ENCODE assay signal across 11 cellular contexts in genomic region chr1:153680120-153680403, GRCh38. TPM values are rescaled to one million over a fixed set of nuclear protein-coding genes. Genes with fewer than 3 reads are reported as not detected.
DNase-seq lines count a peak whose midpoint lies in the region; ATAC-seq and TF ChIP-seq lines count a peak whose summit lies in the region.
"Had no signal": no experiment of that assay in that cellular context is flagged by ENCODE, and none has a peak within 500 bp of the region (broad histone marks: within the 10 kb centered on the region; RNA-seq: fewer than 3 reads in every experiment).

No MANE protein-coding gene starts in this region.

- peaks cover 18 to 22% of the 10 kb centered on the region in 2 donors for H3K4me1 ChIP-seq in thyroid gland

- peak overlapping the region in 2 of 3 donors; percentile 56 to 61 for H3K27ac ChIP-seq in thyroid gland

- ATAC-seq in activated CD8-positive, alpha-beta T cell treated with anti-CD3 and anti-CD28 coated beads, Interleukin-2, amount 10 ng/mL, durations not matched to agents 7 days and 5 days, result no peak
- no peak for ATAC-seq in activated CD8-positive, alpha-beta T cell treated with anti-CD3 and anti-CD28 coated beads for 36 hours
- ATAC-seq in memory B cell (ENCODE audit: low read depth) (no peak), HG03521 (IDR thresholded peaks at IDR 0.05; ENCODE audit: unreplicated experiment) (no peak)

- WGBS in thyroid gland, 2 donors, result 24 to 31% methylated on average over 10 of the region's 10 CpGs

- peak overlapping the region; percentile 60 for H3K4me3 Mint-ChIP-seq in activated CD8-positive, alpha-beta T cell treated with anti-CD3 and anti-CD28 coated beads, Interleukin-2, amount 10 ng/mL, durations not matched to agents 7 days and 5 days
- H3K4me3 Mint-ChIP-seq in activated CD8-positive, alpha-beta T cell treated with anti-CD3 and anti-CD28 coated beads for 36 hours, result no peak overlapping the region
- H3K4me3 Mint-ChIP-seq in brain (peak overlapping the region; percentile 77 to 91 (median 81)), memory B cell (peak overlapping the region; percentile 82)

- intact Hi-C loops in activated CD8-positive, alpha-beta T cell treated with anti-CD3 and anti-CD28 coated beads for 36 hours (cut with micrococcal nuclease), result no loop called here
- intact Hi-C loops in thyroid gland (cut with DNase I), result no loop called here

- CTCF ChIA-PET in activated CD8-positive, alpha-beta T cell treated with anti-CD3 and anti-CD28 coated beads, Interleukin-2, amount 10 ng/mL, durations not matched to agents 7 days and 5 days (lab: Charles Lee), result interaction anchor here (1.1 to 1.5 kb wide), 3 partner anchors 48 to 307 kb away, joined by 3 to 8 read pairs (median 4); partner anchors contain the start of gene INTS3
- CTCF ChIA-PET in activated CD8-positive, alpha-beta T cell treated with anti-CD3 and anti-CD28 coated beads for 36 hours (lab: Charles Lee), result interaction anchor here (0.8 to 5.2 kb wide), 4 partner anchors 12 to 70 kb away, joined by 3 to 40 read pairs (median 3); no protein-coding TSS in a partner anchor

- no peaks in the 10 kb centered on the region for H3K27me3 ChIP-seq in thyroid gland

- H3K36me3 Mint-ChIP-seq in activated CD8-positive, alpha-beta T cell treated with anti-CD3 and anti-CD28 coated beads, Interleukin-2, amount 10 ng/mL, durations not matched to agents 7 days and 5 days (ENCODE audit: low read depth), result no peaks in the 10 kb centered on the region
- H3K36me3 Mint-ChIP-seq in activated CD8-positive, alpha-beta T cell treated with anti-CD3 and anti-CD28 coated beads for 36 hours (ENCODE audit: low read depth), result no peaks in the 10 kb centered on the region
- H3K36me3 Mint-ChIP-seq in brain, result no peaks in the 10 kb centered on the region
- no peaks in the 10 kb centered on the region for H3K36me3 Mint-ChIP-seq in memory B cell

- no peak for TF ChIP-seq CTCF in activated CD8-positive, alpha-beta T cell treated with anti-CD3 and anti-CD28 coated beads for 36 hours (IDR thresholded peaks at IDR 0.05)
- TF ChIP-seq CTCF in brain (conservative IDR thresholded peaks at IDR 0.05) (no peak), thyroid gland (IDR thresholded peaks at IDR 0.05) (no peak)

- no peaks in the 10 kb centered on the region for H3K9me3 Mint-ChIP-seq in activated CD8-positive, alpha-beta T cell treated with anti-CD3 and anti-CD28 coated beads, Interleukin-2, amount 10 ng/mL, durations not matched to agents 7 days and 5 days (ENCODE audit: insufficient read depth)
- H3K9me3 Mint-ChIP-seq in activated CD8-positive, alpha-beta T cell treated with anti-CD3 and anti-CD28 coated beads for 36 hours, result no peaks in the 10 kb centered on the region
- H3K9me3 Mint-ChIP-seq in brain, result no peaks in the 10 kb centered on the region
- no peaks in the 10 kb centered on the region for H3K9me3 Mint-ChIP-seq in memory B cell

- no peaks in the 10 kb centered on the region for H3K9me3 ChIP-seq in thyroid gland

- POLR2A ChIA-PET in activated CD8-positive, alpha-beta T cell treated with anti-CD3 and anti-CD28 coated beads, Interleukin-2, amount 10 ng/mL, durations not matched to agents 7 days and 5 days (lab: Charles Lee), result no interaction called here
- POLR2A ChIA-PET in activated CD8-positive, alpha-beta T cell treated with anti-CD3 and anti-CD28 coated beads for 36 hours (lab: Charles Lee), result interaction anchor here (0.6 to 0.7 kb wide), 2 partner anchors 70 to 284 kb away, joined by 3 read pairs; no protein-coding TSS in a partner anchor

- no peak for TF ChIP-seq POLR2A in thyroid gland (IDR thresholded peaks at IDR 0.05)

- DNase-seq in activated CD8-positive, alpha-beta T cell treated with anti-CD3 and anti-CD28 coated beads, Interleukin-2, amount 10 ng/mL, durations not matched to agents 7 days and 5 days, result no peak
- no peak for DNase-seq in activated CD8-positive, alpha-beta T cell treated with anti-CD3 and anti-CD28 coated beads for 36 hours
- DNase-seq in memory B cell (ENCODE audit: low spot score in 2 of 2), result no peak
- DNase-seq in thyroid gland, result no peak
- no peak for DNase-seq in NCI-H226
- no peak for DNase-seq in activated effector memory CD4-positive, alpha-beta T cell treated with Interleukin-2 at 50 U/mL for 16 hours
- DNase-seq: ACHN, KBM-7, NCI-H774 had no signal

- H3K36me3 ChIP-seq in thyroid gland, result no peaks in the 10 kb centered on the region

- peak overlapping the region in 1 of 3 donors; percentile 51 for H3K4me3 ChIP-seq in thyroid gland (replicated peaks in 1 of 3)

- no peak overlapping the region for H3K27ac Mint-ChIP-seq in activated CD8-positive, alpha-beta T cell treated with anti-CD3 and anti-CD28 coated beads, Interleukin-2, amount 10 ng/mL, durations not matched to agents 7 days and 5 days
- H3K27ac Mint-ChIP-seq in activated CD8-positive, alpha-beta T cell treated with anti-CD3 and anti-CD28 coated beads for 36 hours, result no peak overlapping the region
- H3K27ac Mint-ChIP-seq in brain (peak overlapping the region in 1 of 5 experiments; percentile 42), memory B cell (peak overlapping the region; percentile 2)

- peaks cover 21% of the 10 kb centered on the region for H3K4me1 Mint-ChIP-seq in activated CD8-positive, alpha-beta T cell treated with anti-CD3 and anti-CD28 coated beads, Interleukin-2, amount 10 ng/mL, durations not matched to agents 7 days and 5 days (ENCODE audit: low read depth)
- H3K4me1 Mint-ChIP-seq in activated CD8-positive, alpha-beta T cell treated with anti-CD3 and anti-CD28 coated beads for 36 hours (ENCODE audit: low read depth), result peaks cover 19% of the 10 kb centered on the region
- H3K4me1 Mint-ChIP-seq in brain (peaks cover 26% of the 10 kb centered on the region), memory B cell (peaks cover 22% of the 10 kb centered on the region)

- H3K27me3 Mint-ChIP-seq in activated CD8-positive, alpha-beta T cell treated with anti-CD3 and anti-CD28 coated beads, Interleukin-2, amount 10 ng/mL, durations not matched to agents 7 days and 5 days (ENCODE audit: low read depth), result peaks cover 49% of the 10 kb centered on the region
- peaks cover 43% of the 10 kb centered on the region for H3K27me3 Mint-ChIP-seq in activated CD8-positive, alpha-beta T cell treated with anti-CD3 and anti-CD28 coated beads for 36 hours
- H3K27me3 Mint-ChIP-seq in brain (peaks cover 80% of the 10 kb centered on the region), memory B cell (peaks cover 37% of the 10 kb centered on the region)

RNA-seq across cellular contexts. Expression of gene NPR1, which starts 1.6 kb away (rescaled TPM):
- total RNA-seq in activated CD8-positive, alpha-beta T cell treated with anti-CD3 and anti-CD28 coated beads, Interleukin-2, amount 10 ng/mL, durations not matched to agents 7 days and 5 days, result not detected
- not detected for total RNA-seq in activated CD8-positive, alpha-beta T cell treated with anti-CD3 and anti-CD28 coated beads for 36 hours
- polyA plus RNA-seq in brain (ENCODE audit: insufficient read depth, low read depth, low replicate concordance), result 1.8 TPM
- total RNA-seq in thyroid gland, result 10 to 100 TPM; 20.9 to 35.1 (median 30.0) TPM

RNA-seq across cellular contexts. Expression of gene ILF2, which starts 9.3 kb away (rescaled TPM):
- 100 to 1,000 TPM; 211 to 215 TPM for total RNA-seq in activated CD8-positive, alpha-beta T cell treated with anti-CD3 and anti-CD28 coated beads, Interleukin-2, amount 10 ng/mL, durations not matched to agents 7 days and 5 days
- 100 to 1,000 TPM; 328 to 333 TPM for total RNA-seq in activated CD8-positive, alpha-beta T cell treated with anti-CD3 and anti-CD28 coated beads for 36 hours
- polyA plus RNA-seq in brain (ENCODE audit: insufficient read depth, low read depth, low replicate concordance), result 373 TPM
- total RNA-seq in thyroid gland, result 100 to 1,000 TPM; 111 to 167 (median 151) TPM

RNA-seq across cellular contexts. Expression of gene SNAPIN, which starts 21.6 kb away (rescaled TPM):
- 10 to 100 TPM; 36.5 to 37.7 TPM for total RNA-seq in activated CD8-positive, alpha-beta T cell treated with anti-CD3 and anti-CD28 coated beads, Interleukin-2, amount 10 ng/mL, durations not matched to agents 7 days and 5 days
- 10 to 100 TPM; 25.7 to 27.3 TPM for total RNA-seq in activated CD8-positive, alpha-beta T cell treated with anti-CD3 and anti-CD28 coated beads for 36 hours
- 72.3 TPM for polyA plus RNA-seq in brain (ENCODE audit: insufficient read depth, low read depth, low replicate concordance)
- total RNA-seq in thyroid gland, result 10 to 100 TPM; 52.0 to 71.9 (median 63.9) TPM

RNA-seq across cellular contexts. Expression of gene CHTOP, which starts 46.2 kb away (rescaled TPM):
- 10 to 100 TPM; 81.9 to 82.0 TPM for total RNA-seq in activated CD8-positive, alpha-beta T cell treated with anti-CD3 and anti-CD28 coated beads, Interleukin-2, amount 10 ng/mL, durations not matched to agents 7 days and 5 days
- 10 to 100 TPM; 76.8 to 83.2 TPM for total RNA-seq in activated CD8-positive, alpha-beta T cell treated with anti-CD3 and anti-CD28 coated beads for 36 hours
- polyA plus RNA-seq in brain (ENCODE audit: insufficient read depth, low read depth, low replicate concordance), result 85.1 TPM
- 100 to 1,000 TPM in 3 of 4 donors, 10 to 100 TPM in 1; 99.1 to 124 (median 105) TPM for total RNA-seq in thyroid gland

RNA-seq across cellular contexts. Expression of gene INTS3, which starts 47.8 kb away (rescaled TPM):
- 10 to 100 TPM; 53.7 to 54.5 TPM for total RNA-seq in activated CD8-positive, alpha-beta T cell treated with anti-CD3 and anti-CD28 coated beads, Interleukin-2, amount 10 ng/mL, durations not matched to agents 7 days and 5 days
- total RNA-seq in activated CD8-positive, alpha-beta T cell treated with anti-CD3 and anti-CD28 coated beads for 36 hours, result 10 to 100 TPM; 45.0 to 45.5 TPM
- 23.5 TPM for polyA plus RNA-seq in brain (ENCODE audit: insufficient read depth, low read depth, low replicate concordance)
- 10 to 100 TPM; 50.0 to 60.9 (median 56.3) TPM for total RNA-seq in thyroid gland

Comparison
In these comparisons a context has a peak if more than half of its experiments do, and no peak if none do; other contexts are left out.
1. RNA of gene NPR1, which starts 1.6 kb away (total RNA-seq): 20.9 to 35.1 TPM in thyroid gland; not detected in activated CD8-positive, alpha-beta T cell treated with anti-CD3 and anti-CD28 coated beads for 36 hours and not detected in activated CD8-positive, alpha-beta T cell treated with anti-CD3 and anti-CD28 coated beads, Interleukin-2, amount 10 ng/mL, durations not matched to agents 7 days and 5 days; every median in the first group is over 10 times any median in the second.